In genomic region chr11:69962152-69962551, GRCh38 we compare ENCODE assay signal across 17 cellular contexts.
DNase-seq lines count a peak whose midpoint lies in the region; ATAC-seq and TF ChIP-seq lines count a peak whose summit lies in the region.
"Had no signal": no experiment of that assay in that cellular context is flagged by ENCODE, and none has a peak within 500 bp of the region (broad histone marks: within the 10 kb centered on the region; RNA-seq: fewer than 3 reads in every experiment).

No MANE protein-coding gene starts in this region.

- no peaks in the 10 kb centered on the region for H3K27me3 ChIP-seq in mammary epithelial cell (ENCODE audit: insufficient read depth, low read length)
- H3K27me3 ChIP-seq in mesendoderm (ENCODE audit: insufficient read depth, low read length, poor library complexity) = no peaks in the 10 kb centered on the region
- H3K27me3 ChIP-seq in smooth muscle cell (ENCODE audit: low read depth) = no peaks in the 10 kb centered on the region

- no peaks in the 10 kb centered on the region for H3K4me1 Mint-ChIP-seq in activated CD4-positive, alpha-beta T cell treated with anti-CD3 and anti-CD28 coated beads, Interleukin-2, amount 10 ng/mL, durations not matched to agents 24 days and 14 days

- H3K4me1 ChIP-seq in mammary epithelial cell (ENCODE audit: insufficient read depth, low read length) (peaks cover 14% of the 10 kb centered on the region), mesendoderm (ENCODE audit: control insufficient read depth, low read depth, low read length) (peaks cover 3% of the 10 kb centered on the region), smooth muscle cell (ENCODE audit: low read depth) (peaks cover 8% of the 10 kb centered on the region)

- H4K20me1 ChIP-seq in mammary epithelial cell (ENCODE audit: insufficient read depth, low read length) (no peaks in the 10 kb centered on the region), smooth muscle cell (ENCODE audit: low read depth) (no peaks in the 10 kb centered on the region)

- H2AFZ ChIP-seq in mammary epithelial cell (ENCODE audit: low read depth, low read length) (peak overlapping the region; percentile 52), smooth muscle cell (ENCODE audit: low read depth) (no peak overlapping the region)

- H3K9me3 Mint-ChIP-seq in activated CD4-positive, alpha-beta T cell treated with anti-CD3 and anti-CD28 coated beads, Interleukin-2, amount 10 ng/mL, durations not matched to agents 24 days and 14 days = no peaks in the 10 kb centered on the region

- H3K56ac ChIP-seq in mesendoderm (ENCODE audit: low read length) = no peak overlapping the region

- WGBS in mammary epithelial cell (ENCODE audit: low coverage, missing lambda C conversion rate) = 53% methylated on average over 6 of the region's 9 CpGs
- WGBS in mesendoderm (ENCODE audit: extremely low coverage, insufficient coverage, low lambda C conversion rate) = no CpG with 5 or more reads among the region's 9 CpGs
- 70% methylated on average over 9 of the region's 9 CpGs for WGBS in smooth muscle cell (ENCODE audit: low lambda C conversion rate)

- H3K36me3 Mint-ChIP-seq in activated CD4-positive, alpha-beta T cell treated with anti-CD3 and anti-CD28 coated beads, Interleukin-2, amount 10 ng/mL, durations not matched to agents 24 days and 14 days (ENCODE audit: low read depth) = no peaks in the 10 kb centered on the region
- H3K36me3 Mint-ChIP-seq: CD14-positive monocyte had no signal

- no TSS peak for BruUV-seq in mammary epithelial cell (replicated peaks; lab: Mats Ljungman, UMichigan)

- no peak overlapping the region for H2BK15ac ChIP-seq in mesendoderm (replicated peaks; ENCODE audit: low read depth)

- no peak overlapping the region for H4K5ac ChIP-seq in mesendoderm (ENCODE audit: low read length)

- H3K27ac Mint-ChIP-seq in activated CD4-positive, alpha-beta T cell treated with anti-CD3 and anti-CD28 coated beads, Interleukin-2, amount 10 ng/mL, durations not matched to agents 24 days and 14 days = no peak overlapping the region
- H3K27ac Mint-ChIP-seq: nephron progenitor cell; stimulated activated naive CD8-positive, alpha-beta T cell treated with anti-CD3 and anti-CD28 coated beads, Interleukin-15, Interleukin-2, amounts not matched to agents 100 ng/mL and 50 ng/mL, for 24 hours had no signal

- H3F3A ChIP-seq in smooth muscle cell (ENCODE audit: low read depth) = no peaks in the 10 kb centered on the region

- H3K4ac ChIP-seq in mesendoderm (ENCODE audit: low read depth, low read length) = no peak overlapping the region

- H3K9me3 ChIP-seq in mammary epithelial cell (replicated peaks; ENCODE audit: insufficient read depth, low read length) (peaks cover 3% of the 10 kb centered on the region), smooth muscle cell (replicated peaks; ENCODE audit: low read depth) (no peaks in the 10 kb centered on the region)

- H3K4me3 Mint-ChIP-seq in activated CD4-positive, alpha-beta T cell treated with anti-CD3 and anti-CD28 coated beads, Interleukin-2, amount 10 ng/mL, durations not matched to agents 24 days and 14 days = no peak overlapping the region
- H3K4me3 Mint-ChIP-seq: CD14-positive monocyte; nephron progenitor cell; stimulated activated naive CD8-positive, alpha-beta T cell treated with anti-CD3 and anti-CD28 coated beads, Interleukin-15, Interleukin-2, amounts not matched to agents 100 ng/mL and 50 ng/mL, for 24 hours had no signal

- no peak for TF ChIP-seq CTCF in mammary epithelial cell (conservative IDR thresholded peaks at IDR 0.05 in 1 of 2, IDR thresholded peaks at IDR 0.05 in 1 of 2; ENCODE audit: extremely low read depth in 1 of 2, insufficient read depth in 1 of 2, low read depth in 1 of 2, low read length in 2 of 2)
- TF ChIP-seq CTCF in smooth muscle cell (IDR thresholded peaks at IDR 0.05; ENCODE audit: borderline replicate concordance, insufficient read depth, poor library complexity, severe bottlenecking) = no peak

- H3K79me1 ChIP-seq in mesendoderm (ENCODE audit: low read length) = no peaks in the 10 kb centered on the region

- no peak overlapping the region for H2BK120ac ChIP-seq in mesendoderm (ENCODE audit: low read depth, low read length)

- no peaks in the 10 kb centered on the region for H3K27me3 Mint-ChIP-seq in activated CD4-positive, alpha-beta T cell treated with anti-CD3 and anti-CD28 coated beads, Interleukin-2, amount 10 ng/mL, durations not matched to agents 24 days and 14 days

- no peak overlapping the region for H3K27ac ChIP-seq in mammary epithelial cell (ENCODE audit: insufficient read depth, low read depth, low read length)
- H3K27ac ChIP-seq in mesendoderm (ENCODE audit: low read depth, low read length) = no peak overlapping the region
- no peak overlapping the region for H3K27ac ChIP-seq in smooth muscle cell (ENCODE audit: low read depth)
- H3K27ac ChIP-seq: gastroesophageal sphincter had no signal

- H3K79me2 ChIP-seq in mammary epithelial cell (ENCODE audit: insufficient read depth, low read length) = no peaks in the 10 kb centered on the region
- H3K79me2 ChIP-seq in mesendoderm (ENCODE audit: control insufficient read depth, insufficient read depth, low read length) = no peaks in the 10 kb centered on the region
- H3K79me2 ChIP-seq in smooth muscle cell (ENCODE audit: low read depth) = no peaks in the 10 kb centered on the region

- H3K4me2 ChIP-seq in mammary epithelial cell (ENCODE audit: insufficient read depth, low read depth, low read length) (no peak overlapping the region), mesendoderm (ENCODE audit: low read length) (no peak overlapping the region), smooth muscle cell (no peak overlapping the region)

- dilution Hi-C loops in mammary epithelial cell (cut with HindIII; ENCODE audit: low sequenced_read_pairs) = no loop called here

- ATAC-seq in GM21447 (IDR thresholded peaks at IDR 0.05; ENCODE audit: unreplicated experiment) = no peak
- ATAC-seq: gastroesophageal sphincter, SK-N-SH treated with all-trans-retinoic acid at 6 μM for 48 hours had no signal

- H3K9ac ChIP-seq in mammary epithelial cell (ENCODE audit: insufficient read depth, low read length) (no peak overlapping the region), mesendoderm (ENCODE audit: low read length) (no peak overlapping the region), smooth muscle cell (ENCODE audit: low read depth) (no peak overlapping the region)

- in situ Hi-C loops in mammary epithelial cell (cut with MboI; ENCODE audit: low sequenced_read_pairs in 2 of 2) = no loop called here

- intact Hi-C loops in mammary epithelial cell (cut with micrococcal nuclease) = no loop called here
- intact Hi-C loops in activated CD4-positive, alpha-beta T cell treated with anti-CD3 and anti-CD28 coated beads, Interleukin-2, amount 10 ng/mL, durations not matched to agents 24 days and 14 days (cut with micrococcal nuclease) = no loop called here

- H2BK5ac ChIP-seq in mesendoderm (ENCODE audit: low read length) = no peak overlapping the region

- no peaks in the 10 kb centered on the region for H3K36me3 ChIP-seq in mammary epithelial cell (ENCODE audit: insufficient read depth, low read length)
- no peaks in the 10 kb centered on the region for H3K36me3 ChIP-seq in mesendoderm (ENCODE audit: control insufficient read depth, insufficient read depth, low read length)
- H3K36me3 ChIP-seq in smooth muscle cell (ENCODE audit: low read depth) = no peaks in the 10 kb centered on the region
- H3K36me3 ChIP-seq: gastroesophageal sphincter had no signal

- H3K4me3 ChIP-seq in mammary epithelial cell (replicated peaks in 1 of 3; ENCODE audit: insufficient read depth in 1 of 3, low read depth in 2 of 3, low read length in 3 of 3) (no peak overlapping the region), mesendoderm (ENCODE audit: low read length) (no peak overlapping the region), smooth muscle cell (no peak overlapping the region)
- H3K4me3 ChIP-seq: gastroesophageal sphincter had no signal

- CTCF ChIA-PET in mammary epithelial cell (lab: Charles Lee; ENCODE audit: low non-redundant PET) = no interaction called here

- no peak overlapping the region for H3K23ac ChIP-seq in mesendoderm (ENCODE audit: low read length)

- no peak overlapping the region for H2AK5ac ChIP-seq in mesendoderm (ENCODE audit: low read length)

- no peak overlapping the region for H3K18ac ChIP-seq in mesendoderm (ENCODE audit: low read length)

- peak; percentile 58 for DNase-seq in EH (ENCODE audit: low read depth)
- DNase-seq in MV-4-11 (lab: John Stamatoyannopoulos, UW) = peak; percentile 49
- peak; percentile 59 for DNase-seq in mammary epithelial cell
- DNase-seq in mesendoderm = peak; percentile 51
- no peak for DNase-seq in NCI-H1694 (lab: John Stamatoyannopoulos, UW)
- no peak for DNase-seq in activated CD4-positive, alpha-beta T cell treated with anti-CD3 and anti-CD28 coated beads, Interleukin-2, amount 10 ng/mL, durations not matched to agents 24 days and 14 days
- no peak for DNase-seq in smooth muscle cell (lab: John Stamatoyannopoulos, UW; ENCODE audit: unreplicated experiment)
- DNase-seq: activated CD4-positive, CD25-positive, alpha-beta regulatory T cell; activated T-cell treated with anti-CD3 and anti-CD28 coated beads, Interleukin-2, amount 50 U/mL, for 1 hour; kidney; NCI-H187; nephron progenitor cell had no signal

- H4K8ac ChIP-seq in mesendoderm (ENCODE audit: low read depth, low read length) = no peak overlapping the region

Comparison
In these comparisons a context has a peak if more than half of its experiments do, and no peak if none do; other contexts are left out.
1. DNase-seq: peak in EH (single experiment), MV-4-11 (single experiment), mammary epithelial cell (single experiment) and mesendoderm (single experiment); none in NCI-H1694 (single experiment), activated CD4-positive, alpha-beta T cell treated with anti-CD3 and anti-CD28 coated beads, Interleukin-2, amount 10 ng/mL, durations not matched to agents 24 days and 14 days (single experiment) and smooth muscle cell (single experiment).